1 cellular context compared by ENCODE assay signal in the genomic region with DNA sequence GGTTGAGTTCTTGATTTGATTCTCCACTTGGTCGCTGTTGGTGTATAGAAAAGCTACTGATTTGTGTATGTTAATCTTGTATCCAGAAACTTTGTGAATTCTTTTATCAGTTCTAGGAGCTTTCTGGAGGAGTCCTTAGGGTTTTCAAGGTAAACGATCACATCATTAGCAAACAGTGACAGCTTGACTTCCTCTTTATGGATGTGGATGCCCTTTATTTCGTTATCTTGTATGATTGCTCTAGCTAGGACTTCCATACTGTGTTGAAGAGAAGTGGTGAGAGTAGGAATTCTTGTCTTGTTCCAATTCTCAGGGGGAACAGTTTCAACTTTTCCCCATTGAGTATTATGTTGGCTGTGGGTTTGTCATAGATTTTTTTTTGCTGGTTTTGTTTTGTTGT.
A peak's percentile ranks its signal among the peaks of the same experiment; 100 is the strongest.
TF ChIP-seq lines count a peak whose summit lies in the region.

No MANE protein-coding gene starts in this region.

TF ChIP-seq in K562, 482 proteins besides CTCF, POLR2A, EP300 and RAD21:
- TF ChIP-seq, protein P1, sequence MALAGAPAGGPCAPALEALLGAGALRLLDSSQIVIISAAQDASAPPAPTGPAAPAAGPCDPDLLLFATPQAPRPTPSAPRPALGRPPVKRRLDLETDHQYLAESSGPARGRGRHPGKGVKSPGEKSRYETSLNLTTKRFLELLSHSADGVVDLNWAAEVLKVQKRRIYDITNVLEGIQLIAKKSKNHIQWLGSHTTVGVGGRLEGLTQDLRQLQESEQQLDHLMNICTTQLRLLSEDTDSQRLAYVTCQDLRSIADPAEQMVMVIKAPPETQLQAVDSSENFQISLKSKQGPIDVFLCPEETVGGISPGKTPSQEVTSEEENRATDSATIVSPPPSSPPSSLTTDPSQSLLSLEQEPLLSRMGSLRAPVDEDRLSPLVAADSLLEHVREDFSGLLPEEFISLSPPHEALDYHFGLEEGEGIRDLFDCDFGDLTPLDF (CRISPR knock-in tag; IDR thresholded peaks at IDR 0.05): no peak
- peak; percentile 85 for TF ChIP-seq SPI1 (IDR thresholded peaks at IDR 0.05; ENCODE audit: borderline replicate concordance, low read depth, low read length)
- TF ChIP-seq, protein P2, sequence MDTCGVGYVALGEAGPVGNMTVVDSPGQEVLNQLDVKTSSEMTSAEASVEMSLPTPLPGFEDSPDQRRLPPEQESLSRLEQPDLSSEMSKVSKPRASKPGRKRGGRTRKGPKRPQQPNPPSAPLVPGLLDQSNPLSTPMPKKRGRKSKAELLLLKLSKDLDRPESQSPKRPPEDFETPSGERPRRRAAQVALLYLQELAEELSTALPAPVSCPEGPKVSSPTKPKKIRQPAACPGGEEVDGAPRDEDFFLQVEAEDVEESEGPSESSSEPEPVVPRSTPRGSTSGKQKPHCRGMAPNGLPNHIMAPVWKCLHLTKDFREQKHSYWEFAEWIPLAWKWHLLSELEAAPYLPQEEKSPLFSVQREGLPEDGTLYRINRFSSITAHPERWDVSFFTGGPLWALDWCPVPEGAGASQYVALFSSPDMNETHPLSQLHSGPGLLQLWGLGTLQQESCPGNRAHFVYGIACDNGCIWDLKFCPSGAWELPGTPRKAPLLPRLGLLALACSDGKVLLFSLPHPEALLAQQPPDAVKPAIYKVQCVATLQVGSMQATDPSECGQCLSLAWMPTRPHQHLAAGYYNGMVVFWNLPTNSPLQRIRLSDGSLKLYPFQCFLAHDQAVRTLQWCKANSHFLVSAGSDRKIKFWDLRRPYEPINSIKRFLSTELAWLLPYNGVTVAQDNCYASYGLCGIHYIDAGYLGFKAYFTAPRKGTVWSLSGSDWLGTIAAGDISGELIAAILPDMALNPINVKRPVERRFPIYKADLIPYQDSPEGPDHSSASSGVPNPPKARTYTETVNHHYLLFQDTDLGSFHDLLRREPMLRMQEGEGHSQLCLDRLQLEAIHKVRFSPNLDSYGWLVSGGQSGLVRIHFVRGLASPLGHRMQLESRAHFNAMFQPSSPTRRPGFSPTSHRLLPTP (IDR thresholded peaks at IDR 0.05; ENCODE audit: borderline replicate concordance, extremely low read depth, insufficient read length): no peak
- no peak for TF ChIP-seq GTF2F1 (IDR thresholded peaks at IDR 0.05; ENCODE audit: low read depth, low read length)
- no peak for TF ChIP-seq ZNF146 (CRISPR knock-in tag; IDR thresholded peaks at IDR 0.05; ENCODE audit: unreplicated experiment)
- no peak for TF ChIP-seq TEAD1 (CRISPR knock-in tag; IDR thresholded peaks at IDR 0.05)
